In the genomic region with DNA sequence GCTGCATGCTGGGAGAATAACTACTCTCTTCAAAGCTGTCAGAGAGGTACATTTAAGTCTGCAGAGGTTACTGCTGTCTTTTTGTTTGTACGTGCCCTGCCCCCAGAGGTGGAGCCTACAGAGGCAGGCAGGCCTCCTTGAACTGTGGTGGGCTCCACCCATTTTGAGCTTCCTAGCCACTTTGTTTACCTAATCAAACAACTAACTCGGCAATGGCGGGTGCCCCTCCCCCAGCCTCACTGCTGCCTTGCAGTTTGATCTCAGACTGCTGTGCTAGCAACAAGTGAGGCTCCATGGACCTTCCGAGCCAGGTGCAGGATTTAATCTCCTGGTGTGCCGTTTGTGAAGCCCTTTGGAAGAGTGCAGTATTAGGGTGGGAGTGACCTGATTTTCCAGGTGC, we compare ENCODE assay signal across 18 cellular contexts. TPM values are rescaled to one million over a fixed set of nuclear protein-coding genes. Genes with fewer than 3 reads are reported as not detected.
"Had no signal": no experiment of that assay in that cellular context is flagged by ENCODE, and none has a peak within 500 bp of the region (broad histone marks: within the 10 kb centered on the region; RNA-seq: fewer than 3 reads in every experiment).

No MANE protein-coding gene starts in this region.

RNA-seq across cellular contexts. Expression of a gene that starts 9.0 kb away (rescaled TPM):
- total RNA-seq: left cardiac atrium; left lung; lower lobe of right lung; mammary epithelial cell; mucosa of gallbladder; naive thymus-derived CD8-positive, alpha-beta T cell; neural crest cell; osteoblast; pancreas; prostate gland; right cardiac atrium; sigmoid colon; temporal lobe; tibial nerve; ureter; uterus had no signal
- polyA plus RNA-seq: keratinocyte; mammary epithelial cell; naive thymus-derived CD8-positive, alpha-beta T cell; pancreas; right cardiac atrium; sigmoid colon; small intestine had no signal
